18 cellular contexts compared by ENCODE assay signal in genomic region chr15:89958107-89958805, GRCh38. TPM values are rescaled to one million over a fixed set of nuclear protein-coding genes. Genes with fewer than 3 reads are reported as not detected.
DNase-seq lines count a peak whose midpoint lies in the region; ATAC-seq, FAIRE-seq and TF ChIP-seq lines count a peak whose summit lies in the region.
"Had no signal": no experiment of that assay in that cellular context is flagged by ENCODE, and none has a peak within 500 bp of the region (broad histone marks: within the 10 kb centered on the region; RNA-seq: fewer than 3 reads in every experiment).

No MANE protein-coding gene starts in this region.

- H3K27ac ChIP-seq in breast epithelium = peak overlapping the region; percentile 7 to 59
- H3K27ac ChIP-seq in HepG2 (ENCODE audit: extremely low read length, insufficient read depth, low read length) = no peak overlapping the region
- H3K27ac ChIP-seq in transverse colon = peak overlapping the region in 1 of 4 donors; percentile 13
- H3K27ac ChIP-seq: spleen had no signal

- H2AFZ ChIP-seq in HepG2 (ENCODE audit: low read length) = peak overlapping the region; percentile 83

- no peaks in the 10 kb centered on the region for H3K79me2 ChIP-seq in HepG2 (ENCODE audit: insufficient read depth, low read length)

- H3K9me3 Mint-ChIP-seq in HFFc6 = peaks cover 4% of the 10 kb centered on the region; the same call in 1 of the 2 replicates
- H3K9me3 Mint-ChIP-seq: activated B cell treated with CpG ODN at 0.5 μM for 24 hours had no signal

- TF ChIP-seq CTCF in LNCaP clone FGC (IDR thresholded peaks at IDR 0.05; ENCODE audit: control insufficient read depth, extremely low read depth, insufficient read depth) = no peak
- TF ChIP-seq CTCF in breast epithelium (IDR thresholded peaks at IDR 0.05) = no peak
- no peak for TF ChIP-seq CTCF in HepG2 (CRISPR knock-in tag; IDR thresholded peaks at IDR 0.05)
- TF ChIP-seq CTCF in transverse colon (IDR thresholded peaks at IDR 0.05) = no peak
- no peak for TF ChIP-seq CTCF in HFFc6 (IDR thresholded peaks at IDR 0.05)

- no peaks in the 10 kb centered on the region for H3K36me3 ChIP-seq in breast epithelium
- H3K36me3 ChIP-seq in HepG2 (replicated peaks in 1 of 2; ENCODE audit: control insufficient read depth in 1 of 2, insufficient read depth in 2 of 2, low read length in 2 of 2) = no peaks in the 10 kb centered on the region
- H3K36me3 ChIP-seq in transverse colon = no peaks in the 10 kb centered on the region
- H3K36me3 ChIP-seq: spleen had no signal

- H3K9ac ChIP-seq in HepG2 (ENCODE audit: insufficient read depth, low read depth, low read length) = peak overlapping the region; percentile 38; the same call in 1 of the 2 replicates

- intact Hi-C loops in breast epithelium (cut with DNase I; ENCODE audit: low total_unique reads) (loop anchor here (10.0 kb wide), 1 partner anchor 1747 kb away; no protein-coding TSS in a partner anchor), HepG2 (cut with micrococcal nuclease; ENCODE audit: unreplicated experiment) (no loop called here), transverse colon (cut with DNase I; ENCODE audit: low total_unique reads) (no loop called here)

- TF ChIP-seq EP300 in HepG2 (IDR thresholded peaks at IDR 0.05; ENCODE audit: low read depth in 2 of 2, low read length in 2 of 2) (no peak), HepG2 (CRISPR knock-in tag; IDR thresholded peaks at IDR 0.05; ENCODE audit: borderline replicate concordance) (no peak), transverse colon (IDR thresholded peaks at IDR 0.05; ENCODE audit: low read depth) (no peak)

- TF ChIP-seq POLR2A in breast epithelium (IDR thresholded peaks at IDR 0.05) = no peak
- TF ChIP-seq POLR2A in HepG2 (IDR thresholded peaks at IDR 0.05; ENCODE audit: insufficient read depth in 1 of 2, low read depth in 2 of 2, low read length in 2 of 2) = no peak
- TF ChIP-seq POLR2A in transverse colon (IDR thresholded peaks at IDR 0.05) = no peak

- no peak for TF ChIP-seq RAD21 in HepG2 (CRISPR knock-in tag; IDR thresholded peaks at IDR 0.05)

- no peaks in the 10 kb centered on the region for H4K20me1 ChIP-seq in HepG2 (ENCODE audit: insufficient read depth, low read length)

- peak overlapping the region; percentile 78 for H3K4me2 ChIP-seq in HepG2 (ENCODE audit: low read depth, low read length)

- in situ Hi-C loops in HepG2 (cut with HindIII; ENCODE audit: extremely low pct_ligation_motif_present, low pct_unique_long_range_greater_than_20kb) = no loop called here
- in situ Hi-C loops in transverse colon (cut with MboI; ENCODE audit: low pct_ligation_motif_present in 1 of 4, low pct_unique_long_range_greater_than_20kb in 1 of 4, low sequenced_read_pairs in 3 of 4) = no loop called here

- POLR2A ChIA-PET in HepG2 (lab: Yijun Ruan, JAX) = interaction anchor here (1.8 kb wide), 1 partner anchor 45 kb away, joined by 8 read pairs; the partner anchor contains the start of gene ARPIN

- no TSS peak for BruUV-seq in HepG2 (replicated peaks; lab: Mats Ljungman, UMichigan)

- no peaks in the 10 kb centered on the region for H3K36me3 Mint-ChIP-seq in HFFc6 (ENCODE audit: low read depth)
- H3K36me3 Mint-ChIP-seq: immature natural killer cell had no signal

- WGBS in HepG2 (ENCODE audit: low lambda C conversion rate) = 51% methylated on average over 15 of the region's 18 CpGs
- 81 to 97% methylated on average over 9 to 18 of the region's 18 CpGs for WGBS in transverse colon (ENCODE audit: low coverage in 1 of 2), 2 donors

- no peaks in the 10 kb centered on the region for H3K9me3 ChIP-seq in breast epithelium
- no peaks in the 10 kb centered on the region for H3K9me3 ChIP-seq in HepG2 (ENCODE audit: low read length)
- H3K9me3 ChIP-seq in transverse colon = no peaks in the 10 kb centered on the region
- H3K9me3 ChIP-seq: spleen had no signal

- CTCF ChIA-PET in HepG2 (lab: Yijun Ruan, JAX; ENCODE audit: low intra/inter-chr PET ratio, low total read pairs) = no interaction called here

- ATAC-seq in HepG2 = peak; percentile 96
- ATAC-seq: PC-3; stimulated activated naive CD8-positive, alpha-beta T cell treated with anti-CD3 and anti-CD28 coated beads, Interleukin-15, Interleukin-2, amounts not matched to agents 100 U/mL and 50 U/mL, for 24 hours had no signal

- H3K4me3 ChIP-seq in LNCaP clone FGC (ENCODE audit: low read depth, low read length) (no peak overlapping the region), breast epithelium (no peak overlapping the region), HepG2 (replicated peaks in 1 of 3; ENCODE audit: insufficient read depth in 1 of 3, low read depth in 2 of 3, low read length in 3 of 3) (peak overlapping the region; percentile 5 to 65 (median 11); a peak in 5 of 6 replicates), transverse colon (no peak overlapping the region)
- H3K4me3 ChIP-seq: spleen had no signal

- H3K4me3 Mint-ChIP-seq in HFFc6 = no peak overlapping the region
- H3K4me3 Mint-ChIP-seq: activated B cell treated with CpG ODN at 0.5 μM for 24 hours, immature natural killer cell had no signal

- H3K4me1 ChIP-seq in breast epithelium (peaks cover 0 to 5% of the 10 kb centered on the region in 2 donors), HepG2 (ENCODE audit: insufficient read depth, low read length) (peaks cover 16% of the 10 kb centered on the region), transverse colon (peaks cover 0 to 4% (median 2%) of the 10 kb centered on the region in 4 donors)

- no peaks in the 10 kb centered on the region for H3K4me1 Mint-ChIP-seq in HFFc6 (ENCODE audit: low read depth)
- H3K4me1 Mint-ChIP-seq: activated B cell treated with CpG ODN at 0.5 μM for 24 hours, immature natural killer cell had no signal

- peak; percentile 71 for FAIRE-seq in HepG2 (lab: Jason Lieb, UNC)
- FAIRE-seq: D721Med had no signal

- H3K27ac Mint-ChIP-seq in HFFc6 = no peak overlapping the region
- H3K27ac Mint-ChIP-seq: activated B cell treated with CpG ODN at 0.5 μM for 24 hours had no signal

- H3K27me3 Mint-ChIP-seq in HFFc6 (ENCODE audit: insufficient read depth) = peaks cover 11% of the 10 kb centered on the region

- peak; percentile 23 for DNase-seq in LNCaP clone FGC (ENCODE audit: low read depth)
- peak; percentile 70 for DNase-seq in breast epithelium (ENCODE audit: low spot score in 2 of 2)
- peak; percentile 24 for DNase-seq in HepG2 (ENCODE audit: low spot score)
- DNase-seq in transverse colon = peak; percentile 65
- no peak for DNase-seq in H4 (ENCODE audit: low spot score)
- no peak for DNase-seq in NCI-H345 (lab: John Stamatoyannopoulos, UW)
- DNase-seq in HFFc6 = no peak
- DNase-seq: activated B cell treated with CpG ODN at 0.5 μM for 24 hours; activated effector memory CD4-positive, alpha-beta T cell treated with Interleukin-2 at 50 U/mL for 16 hours; AML-193; immature natural killer cell; KBM-7; NCI-H1436; PC-3; spleen; stimulated activated naive CD8-positive, alpha-beta T cell treated with anti-CD3 and anti-CD28 coated beads, Interleukin-15, Interleukin-2, amounts not matched to agents 100 U/mL and 50 U/mL, for 24 hours; SW 1271 had no signal

- H3K27me3 ChIP-seq in breast epithelium (no peaks in the 10 kb centered on the region), HepG2 (ENCODE audit: control insufficient read depth in 1 of 2, insufficient read depth in 2 of 2, low read length in 2 of 2) (no peaks in the 10 kb centered on the region), transverse colon (no peaks in the 10 kb centered on the region)
- H3K27me3 ChIP-seq: spleen had no signal

RNA-seq across cellular contexts. Expression of gene ZNF710, which starts 42.9 kb away (rescaled TPM):
- total RNA-seq in breast epithelium = 10 to 100 TPM in 2 of 3 donors, 1 to 10 TPM in 1; 4.0 to 14.4 (median 10.4) TPM
- 15.0 and 20.6 TPM in 2 replicates for total RNA-seq in HepG2 (2016; rRNA removed; fragmentation: Illumina TruSeq; extraction: Trizol)
- 7.6 and 7.9 TPM in 2 replicates for total RNA-seq in HepG2 (2016; cell fraction: cytosol; rRNA removed; fragmentation: Illumina TruSeq; extraction: Trizol; ENCODE audit: low read depth)
- total RNA-seq in HepG2 (2016; cell fraction: insoluble cytoplasmic fraction; rRNA removed; fragmentation: Illumina TruSeq; extraction: Trizol) = 12.0 and 18.4 TPM in 2 replicates
- total RNA-seq in HepG2 (2016; cell fraction: membrane; rRNA removed; fragmentation: Illumina TruSeq; extraction: Trizol) = 15.9 and 16.0 TPM in 2 replicates
- total RNA-seq in HepG2 (2016; cell fraction: nucleus; rRNA removed; fragmentation: Illumina TruSeq; extraction: Trizol) = 9.6 and 12.6 TPM in 2 replicates
- polyA plus RNA-seq in HepG2 (2011; rRNA removed) = 4.7 and 5.8 TPM in 2 replicates
- 4.2 and 5.3 TPM in 2 replicates for polyA plus RNA-seq in HepG2 (2011; cell fraction: cytosol; rRNA removed)
- polyA plus RNA-seq in HepG2 (2011; cell fraction: nucleus; rRNA removed) = 9.8 and 12.1 TPM in 2 replicates
- polyA plus RNA-seq in HepG2 (2012) = 18.0 and 18.4 TPM in 2 replicates
- 4.1 and 5.2 TPM in 2 replicates for polyA plus RNA-seq in HepG2 (2016; cell fraction: cytosol; fragmentation: Illumina TruSeq; extraction: Trizol; ENCODE audit: low read depth)
- 18.4 and 27.3 TPM in 2 replicates for polyA plus RNA-seq in HepG2 (2016; cell fraction: insoluble cytoplasmic fraction; fragmentation: Illumina TruSeq; extraction: Trizol; ENCODE audit: low read depth)
- polyA plus RNA-seq in HepG2 (2016; cell fraction: membrane; fragmentation: Illumina TruSeq; extraction: Trizol; ENCODE audit: low read depth) = 13.8 and 17.5 TPM in 2 replicates
- polyA plus RNA-seq in HepG2 (2016; cell fraction: nucleus; fragmentation: Illumina TruSeq; extraction: Trizol; ENCODE audit: insufficient read depth, low read depth) = 30.8 and 43.0 TPM in 2 replicates
- polyA minus RNA-seq in HepG2 (2011; rRNA and poly(A)+ RNA removed; ENCODE audit: low replicate concordance) = 14.3 and 17.4 TPM in 2 replicates
- polyA minus RNA-seq in HepG2 (2011; cell fraction: cytosol; rRNA and poly(A)+ RNA removed) = 7.8 and 14.2 TPM in 2 replicates
- polyA minus RNA-seq in HepG2 (2011; cell fraction: nucleus; rRNA and poly(A)+ RNA removed) = 5.2 and 7.0 TPM in 2 replicates
- 10 to 100 TPM; 27.3 to 43.4 (median 35.6) TPM for total RNA-seq in transverse colon
- 4.7 and 8.4 TPM in 2 replicates for total RNA-seq in H4 (2014; rRNA removed; shearing (Covaris generic))
- total RNA-seq in HFFc6 (2021; fragmentation: NEBNext Ultra II Directional; extraction: Animal tissue kit (Norgen Biotek cat#: 25700)) = 10 to 100 TPM; 17.6 to 23.3 (median 20.3) TPM

RNA-seq across cellular contexts. Expression of gene ARPIN, which starts 45.5 kb away (rescaled TPM):
- total RNA-seq in breast epithelium (10 to 100 TPM; 14.6 to 22.3 (median 17.0) TPM), HepG2 (2016; rRNA removed; fragmentation: Illumina TruSeq; extraction: Trizol) (5.0 and 5.3 TPM in 2 replicates), transverse colon (10 to 100 TPM; 24.1 to 48.6 (median 37.6) TPM)
- 1.2 and 1.7 TPM in 2 replicates for total RNA-seq in HepG2 (2016; cell fraction: cytosol; rRNA removed; fragmentation: Illumina TruSeq; extraction: Trizol; ENCODE audit: low read depth)
- 4.1 and 5.0 TPM in 2 replicates for total RNA-seq in HepG2 (2016; cell fraction: insoluble cytoplasmic fraction; rRNA removed; fragmentation: Illumina TruSeq; extraction: Trizol)
- 2.6 and 2.8 TPM in 2 replicates for total RNA-seq in HepG2 (2016; cell fraction: membrane; rRNA removed; fragmentation: Illumina TruSeq; extraction: Trizol)
- total RNA-seq in HepG2 (2016; cell fraction: nucleus; rRNA removed; fragmentation: Illumina TruSeq; extraction: Trizol) = 4.1 and 5.5 TPM in 2 replicates
- 2.8 and 2.9 TPM in 2 replicates for polyA plus RNA-seq in HepG2 (2011; rRNA removed)
- 1.7 and 2.2 TPM in 2 replicates for polyA plus RNA-seq in HepG2 (2011; cell fraction: cytosol; rRNA removed)
- 3.2 and 3.8 TPM in 2 replicates for polyA plus RNA-seq in HepG2 (2011; cell fraction: nucleus; rRNA removed)
- 1.8 and 3.2 TPM in 2 replicates for polyA plus RNA-seq in HepG2 (2012)
- 0.83 and 1.00 TPM in 2 replicates for polyA plus RNA-seq in HepG2 (2016; cell fraction: cytosol; fragmentation: Illumina TruSeq; extraction: Trizol; ENCODE audit: low read depth)
- polyA plus RNA-seq in HepG2 (2016; cell fraction: insoluble cytoplasmic fraction; fragmentation: Illumina TruSeq; extraction: Trizol; ENCODE audit: low read depth) = 4.0 and 4.8 TPM in 2 replicates
- 1.8 TPM in 2 replicates for polyA plus RNA-seq in HepG2 (2016; cell fraction: membrane; fragmentation: Illumina TruSeq; extraction: Trizol; ENCODE audit: low read depth)
- polyA plus RNA-seq in HepG2 (2016; cell fraction: nucleus; fragmentation: Illumina TruSeq; extraction: Trizol; ENCODE audit: insufficient read depth, low read depth) = 4.8 and 6.0 TPM in 2 replicates
- polyA minus RNA-seq in HepG2 (2011; rRNA and poly(A)+ RNA removed; ENCODE audit: low replicate concordance) = 4.6 and 18.8 TPM in 2 replicates
- 1.5 and 1.8 TPM in 2 replicates for polyA minus RNA-seq in HepG2 (2011; cell fraction: cytosol; rRNA and poly(A)+ RNA removed)
- 4.5 and 6.6 TPM in 2 replicates for polyA minus RNA-seq in HepG2 (2011; cell fraction: nucleus; rRNA and poly(A)+ RNA removed)
- 3.4 and 5.1 TPM in 2 replicates for total RNA-seq in H4 (2014; rRNA removed; shearing (Covaris generic))
- total RNA-seq in HFFc6 (2021; fragmentation: NEBNext Ultra II Directional; extraction: Animal tissue kit (Norgen Biotek cat#: 25700)) = 10 to 100 TPM in 4 of 6 experiments, 1 to 10 TPM in 2; 5.8 to 11.8 (median 10.9) TPM
- total RNA-seq: activated B cell treated with CpG ODN at 0.5 μM for 24 hours had no signal

Comparison
In these comparisons a context has a peak if more than half of its experiments do, and no peak if none do; other contexts are left out.
1. DNase-seq: peak in LNCaP clone FGC (single experiment), breast epithelium (2 of 2), HepG2 (single experiment) and transverse colon (single experiment); none in H4 (single experiment), NCI-H345 (single experiment) and HFFc6 (single experiment).
2. H3K4me3 ChIP-seq: peak in HepG2 (3 of 3); none in LNCaP clone FGC (single experiment), breast epithelium (0 of 3) and transverse colon (0 of 4).